ENCODE assay signal across 1 cellular context in genomic region chr2:3986530-3987258, GRCh38.
TF ChIP-seq lines count a peak whose summit lies in the region.

No MANE protein-coding gene starts in this region.

TF ChIP-seq in H1, 55 proteins besides CTCF, POLR2A, EP300 and RAD21:
- TF ChIP-seq KDM1A (IDR thresholded peaks at IDR 0.05; ENCODE audit: borderline replicate concordance, low read length) = no peak
- TF ChIP-seq TEAD4 (IDR thresholded peaks at IDR 0.05; ENCODE audit: low read depth, low read length) = no peak
- TF ChIP-seq CREB1 (IDR thresholded peaks at IDR 0.05) = no peak
- TF ChIP-seq JUND (IDR thresholded peaks at IDR 0.05; ENCODE audit: low read length) = no peak
- no peak for TF ChIP-seq NANOG (IDR thresholded peaks at IDR 0.05; ENCODE audit: insufficient read depth, low read depth, low read length, poor library complexity, severe bottlenecking)
- no peak for TF ChIP-seq RXRA (IDR thresholded peaks at IDR 0.05; ENCODE audit: insufficient read depth, low read depth, low read length)
- TF ChIP-seq SAP30 (IDR thresholded peaks at IDR 0.05; ENCODE audit: insufficient read depth, insufficient replicate concordance, low read length) = no peak
- no peak for TF ChIP-seq SP1 (IDR thresholded peaks at IDR 0.05; ENCODE audit: low read depth, low read length)
- TF ChIP-seq SP4 (IDR thresholded peaks at IDR 0.05; ENCODE audit: low read length) = no peak
- TF ChIP-seq HDAC2 (IDR thresholded peaks at IDR 0.05; ENCODE audit: borderline replicate concordance in 1 of 2, low read depth in 2 of 2, low read length in 2 of 2) = no peak
- TF ChIP-seq ZNF274 (IDR thresholded peaks at IDR 0.05; ENCODE audit: borderline replicate concordance, extremely low read depth, low read length) = no peak
- TF ChIP-seq HDAC6 (IDR thresholded peaks at IDR 0.05; ENCODE audit: low read depth, low read length) = no peak
- TF ChIP-seq GTF2F1 (IDR thresholded peaks at IDR 0.05; ENCODE audit: borderline replicate concordance, low read depth, low read length) = no peak
- no peak for TF ChIP-seq SRF (IDR thresholded peaks at IDR 0.05; ENCODE audit: low read depth, low read length)
- TF ChIP-seq CBX5 (IDR thresholded peaks at IDR 0.05; ENCODE audit: low read depth, low read length) = no peak
- TF ChIP-seq CEBPB (IDR thresholded peaks at IDR 0.05; ENCODE audit: low read depth, low read length) = no peak
- no peak for TF ChIP-seq MAFK (IDR thresholded peaks at IDR 0.05; ENCODE audit: low read depth, low read length)
- TF ChIP-seq EZH2 (IDR thresholded peaks at IDR 0.05; ENCODE audit: low read depth, low read length, severe bottlenecking) = no peak
- TF ChIP-seq KDM4A (IDR thresholded peaks at IDR 0.05; ENCODE audit: low read depth, low read length, severe bottlenecking) = no peak
- TF ChIP-seq ATF2 (IDR thresholded peaks at IDR 0.05; ENCODE audit: low read length) = no peak
